21 cellular contexts compared by ENCODE assay signal in genomic region chr14:96192049-96192448, GRCh38. TPM values are rescaled to one million over a fixed set of nuclear protein-coding genes. Genes with fewer than 3 reads are reported as not detected.
"Had no signal": no experiment of that assay in that cellular context is flagged by ENCODE, and none has a peak within 500 bp of the region (broad histone marks: within the 10 kb centered on the region; RNA-seq: fewer than 3 reads in every experiment).

No MANE protein-coding gene starts in this region.

- DNase-seq: activated CD4-positive, alpha-beta memory T cell treated with anti-CD3 and anti-CD28 coated beads, Interleukin-2, amount 10 ng/mL, durations not matched to agents 7 days and 5 days; activated CD4-positive, alpha-beta T cell treated with anti-CD3 and anti-CD28 coated beads for 48 hours; activated naive CD4-positive, alpha-beta T cell treated with anti-CD3 and anti-CD28 coated beads for 36 hours; activated T-cell treated with anti-CD3 and anti-CD28 coated beads, Interleukin-2, amount 50 U/mL, for 1 hour; anterior cingulate cortex; brain microvascular endothelial cell; gastrocnemius medialis; head of caudate nucleus; kidney; left lung; naive B cell; right cardiac atrium; stimulated activated CD4-positive, alpha-beta T cell treated with anti-CD3 and anti-CD28 coated beads, Interleukin-2, amount 100 ng/mL, for 24 hours; stimulated activated naive CD4-positive, alpha-beta T cell treated with Interleukin-2 at 50 U/mL for 16 hours; thyroid gland had no signal

- H3K36me3 Mint-ChIP-seq: naive B cell had no signal

- ATAC-seq: esophagus mucosa, gastrocnemius medialis, left lung, right cardiac atrium had no signal

- H3K9me3 Mint-ChIP-seq: activated CD4-positive, alpha-beta memory T cell treated with anti-CD3 and anti-CD28 coated beads, Interleukin-2, amount 10 ng/mL, durations not matched to agents 7 days and 5 days; central memory CD8-positive, alpha-beta T cell; naive B cell; neural crest cell had no signal

- H3K4me3 Mint-ChIP-seq: activated CD4-positive, alpha-beta memory T cell treated with anti-CD3 and anti-CD28 coated beads, Interleukin-2, amount 10 ng/mL, durations not matched to agents 7 days and 5 days; activated naive CD4-positive, alpha-beta T cell treated with anti-CD3 and anti-CD28 coated beads for 36 hours; central memory CD8-positive, alpha-beta T cell; neural crest cell had no signal

- H3K4me1 ChIP-seq: gastrocnemius medialis, left lung, prostate gland had no signal

- H3K4me3 ChIP-seq: coronary artery, gastrocnemius medialis, left lung, prostate gland, thyroid gland had no signal

- H3K27ac ChIP-seq: brain microvascular endothelial cell, coronary artery, gastrocnemius medialis, left lung, prostate gland, thyroid gland had no signal

- H3K9me3 ChIP-seq: gastrocnemius medialis, left lung, prostate gland, thyroid gland had no signal

- H3K36me3 ChIP-seq: brain microvascular endothelial cell, gastrocnemius medialis, left lung, prostate gland, thyroid gland had no signal

- H3K27me3 ChIP-seq: brain microvascular endothelial cell, gastrocnemius medialis, thyroid gland had no signal

- H3K27ac Mint-ChIP-seq: activated CD4-positive, alpha-beta memory T cell treated with anti-CD3 and anti-CD28 coated beads, Interleukin-2, amount 10 ng/mL, durations not matched to agents 7 days and 5 days; activated naive CD4-positive, alpha-beta T cell treated with anti-CD3 and anti-CD28 coated beads for 36 hours had no signal

RNA-seq across cellular contexts. Expression of gene BDKRB2, which starts 12.6 kb away (rescaled TPM):
- total RNA-seq: activated CD4-positive, alpha-beta memory T cell treated with anti-CD3 and anti-CD28 coated beads, Interleukin-2, amount 10 ng/mL, durations not matched to agents 7 days and 5 days; T-helper 2 cell treated with Interferon-gamma antibody and Interleukin-4, amounts not matched to agents 100 ng/mL and 5 ng/mL, for 36 hours had no signal
